ENCODE assay signal across 8 cellular contexts in genomic region chr1:26694597-26695416, GRCh38. TPM values are rescaled to one million over a fixed set of nuclear protein-coding genes. Genes with fewer than 3 reads are reported as not detected.
DNase-seq lines count a peak whose midpoint lies in the region; ATAC-seq, FAIRE-seq and TF ChIP-seq lines count a peak whose summit lies in the region.

No MANE protein-coding gene starts in this region.

- H3K27ac ChIP-seq in OCI-LY3 (ENCODE audit: low read length) (peak overlapping the region; percentile 79), ovary (peak overlapping the region; percentile 93)

- FAIRE-seq in GM12892 (lab: Jason Lieb, UNC), result peak; percentile 40

- H3K9ac ChIP-seq in OCI-LY3 (ENCODE audit: low read length) (peak overlapping the region; percentile 95), endocrine pancreas (ENCODE audit: control insufficient read depth, insufficient read depth, low read length) (peak overlapping the region; percentile 76)

- ATAC-seq in GM21367 (IDR thresholded peaks at IDR 0.05; ENCODE audit: unreplicated experiment) (no peak), HG02623 (IDR thresholded peaks at IDR 0.05; ENCODE audit: unreplicated experiment) (no peak)

- peak overlapping the region; percentile 55; the same call in 1 of the 2 replicates for H2AFZ ChIP-seq in OCI-LY3 (ENCODE audit: low read depth, low read length)

- H4K20me1 ChIP-seq in OCI-LY3 (ENCODE audit: insufficient read depth, low read length), result peaks cover 20% of the 10 kb centered on the region

- H3K27me3 ChIP-seq in OCI-LY3 (ENCODE audit: low read depth, low read length) (no peaks in the 10 kb centered on the region), endocrine pancreas (ENCODE audit: control insufficient read depth, insufficient read depth, low read length) (no peaks in the 10 kb centered on the region), ovary (no peaks in the 10 kb centered on the region)

- H3K79me2 ChIP-seq in OCI-LY3 (ENCODE audit: low read length), result peaks cover 36% of the 10 kb centered on the region

- intact Hi-C loops in ovary (cut with DNase I), result loop anchor here (5.0 kb wide), 1 partner anchor 92 kb away; the partner anchor contains the start of gene PIGV (in 4 of the 4)

- no peak for DNase-seq in GM12892 (ENCODE audit: insufficient read length)
- DNase-seq in ovary, result no peak
- DNase-seq in HPDE6-E6E7 (ENCODE audit: extremely low spot score), result no peak
- no peak for DNase-seq in NCI-H510A (lab: John Stamatoyannopoulos, UW)

- H3K36me3 ChIP-seq in OCI-LY3 (replicated peaks; ENCODE audit: low read depth, low read length) (peaks cover 2% of the 10 kb centered on the region), endocrine pancreas (ENCODE audit: control insufficient read depth, insufficient read depth, low read length) (no peaks in the 10 kb centered on the region), ovary (no peaks in the 10 kb centered on the region)

- TF ChIP-seq POLR2A in GM12892 (IDR thresholded peaks at IDR 0.05; ENCODE audit: low read depth, low read length), result no peak
- no peak for TF ChIP-seq POLR2A in ovary (IDR thresholded peaks at IDR 0.05)

- H3K9me3 ChIP-seq in OCI-LY3 (ENCODE audit: insufficient read depth, low read length) (no peaks in the 10 kb centered on the region), endocrine pancreas (ENCODE audit: control insufficient read depth, low read length) (no peaks in the 10 kb centered on the region), ovary (no peaks in the 10 kb centered on the region)

- WGBS in ovary, 3 donors, result 11 to 13% (median 12%) methylated on average over 19 of the region's 19 CpGs

- TF ChIP-seq CTCF in OCI-LY3 (IDR thresholded peaks at IDR 0.05; ENCODE audit: low read depth, low read length), result no peak
- TF ChIP-seq CTCF in ovary (IDR thresholded peaks at IDR 0.05), result no peak

- H3K4me3 ChIP-seq in OCI-LY3 (ENCODE audit: low read length), result peak overlapping the region; percentile 91
- peak overlapping the region; percentile 34 for H3K4me3 ChIP-seq in endocrine pancreas (ENCODE audit: control insufficient read depth, insufficient read depth, low read length)
- H3K4me3 ChIP-seq in ovary, result peak overlapping the region; percentile 87

- no peak for TF ChIP-seq EP300 in ovary (IDR thresholded peaks at IDR 0.05)

- H3K4me1 ChIP-seq in OCI-LY3 (ENCODE audit: low read length) (peaks cover 43% of the 10 kb centered on the region), endocrine pancreas (ENCODE audit: control insufficient read depth, insufficient read depth, low read length) (peaks cover 19% of the 10 kb centered on the region), ovary (ENCODE audit: insufficient read depth) (peaks cover 10% of the 10 kb centered on the region)

- peak overlapping the region; percentile 91 for H3K4me2 ChIP-seq in OCI-LY3 (ENCODE audit: low read length)

RNA-seq across cellular contexts. Expression of gene ARID1A, which starts 1.0 kb away (rescaled TPM):
- polyA plus RNA-seq in GM12892 (2012; ENCODE audit: missing spikeins), result 35.4 TPM
- 100 to 1,000 TPM in 1 of 7 donors, 10 to 100 TPM in 6; 28.5 to 102 (median 77.5) TPM for total RNA-seq in ovary
- polyA plus RNA-seq in ovary, result 10 to 100 TPM; 27.6 to 40.1 TPM

Comparison
In these comparisons a context has a peak if more than half of its experiments do, and no peak if none do; other contexts are left out.
1. H3K4me3 ChIP-seq: peak in every context shown above with its lines; median percentile 91 in OCI-LY3; 87 in ovary; 34 in endocrine pancreas.